Comparison of ENCODE assay signal across 10 cellular contexts in the genomic region with DNA sequence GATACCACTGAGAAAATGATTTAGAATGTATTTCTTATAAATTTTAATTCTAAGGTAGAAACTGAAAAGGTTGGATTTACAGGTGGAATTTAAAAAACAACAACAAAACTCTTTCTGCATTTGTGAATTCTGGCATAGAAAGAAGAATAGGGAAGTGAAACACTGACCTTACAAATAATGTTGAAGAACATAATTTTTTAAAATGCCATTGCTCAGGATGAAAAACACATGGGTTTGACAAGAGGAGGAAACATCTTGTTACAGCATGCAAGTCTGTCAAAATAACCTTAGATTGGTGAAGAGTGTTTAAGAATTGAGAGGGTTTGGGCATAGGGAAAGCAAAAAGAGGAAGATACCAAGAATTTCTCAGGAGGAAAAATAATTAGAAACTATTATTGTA.
DNase-seq lines count a peak whose midpoint lies in the region; ATAC-seq and TF ChIP-seq lines count a peak whose summit lies in the region.
"Had no signal": no experiment of that assay in that cellular context is flagged by ENCODE, and none has a peak within 500 bp of the region (broad histone marks: within the 10 kb centered on the region; RNA-seq: fewer than 3 reads in every experiment).

No MANE protein-coding gene starts in this region.

- H3K36me3 ChIP-seq in H7 (replicated peaks; ENCODE audit: control insufficient read depth, insufficient read depth, low read length) (no peaks in the 10 kb centered on the region), colonic mucosa (no peaks in the 10 kb centered on the region)

- peaks cover 37% of the 10 kb centered on the region for H3K4me1 Mint-ChIP-seq in activated naive CD8-positive, alpha-beta T cell treated with anti-CD3 and anti-CD28 coated beads, Interleukin-2, amount 10 ng/mL, durations not matched to agents 7 days and 5 days

- no peaks in the 10 kb centered on the region for H3K4me1 ChIP-seq in colonic mucosa

- H3K27me3 Mint-ChIP-seq in activated naive CD8-positive, alpha-beta T cell treated with anti-CD3 and anti-CD28 coated beads, Interleukin-2, amount 10 ng/mL, durations not matched to agents 7 days and 5 days, result no peaks in the 10 kb centered on the region

- H3K36me3 Mint-ChIP-seq in activated naive CD8-positive, alpha-beta T cell treated with anti-CD3 and anti-CD28 coated beads, Interleukin-2, amount 10 ng/mL, durations not matched to agents 7 days and 5 days, result peaks cover 48% of the 10 kb centered on the region

- H3K27ac Mint-ChIP-seq in activated naive CD8-positive, alpha-beta T cell treated with anti-CD3 and anti-CD28 coated beads, Interleukin-2, amount 10 ng/mL, durations not matched to agents 7 days and 5 days, result peak overlapping the region; percentile 99
- H3K27ac Mint-ChIP-seq: nephron had no signal

- POLR2A ChIA-PET in activated naive CD8-positive, alpha-beta T cell treated with anti-CD3 and anti-CD28 coated beads, Interleukin-2, amount 10 ng/mL, durations not matched to agents 7 days and 5 days (lab: Charles Lee), result interaction anchor here (1.0 to 1.5 kb wide), 4 partner anchors 20 to 141 kb away, joined by 3 to 6 read pairs (median 4); no protein-coding TSS in a partner anchor

- ATAC-seq in GM19452 (IDR thresholded peaks at IDR 0.05; ENCODE audit: unreplicated experiment), result peak; percentile 55
- peak; percentile 62 for ATAC-seq in HG03354 (IDR thresholded peaks at IDR 0.05; ENCODE audit: poor library complexity, severe bottlenecking, unreplicated experiment)
- no peak for ATAC-seq in activated naive CD8-positive, alpha-beta T cell treated with anti-CD3 and anti-CD28 coated beads, Interleukin-2, amount 10 ng/mL, durations not matched to agents 7 days and 5 days (ENCODE audit: low read depth)

- H3K9me3 ChIP-seq in colonic mucosa, result no peaks in the 10 kb centered on the region

- H3K4me3 ChIP-seq in H7 (ENCODE audit: insufficient read depth, low read depth, low read length) (no peak overlapping the region), colonic mucosa (no peak overlapping the region)

- no peak overlapping the region for H3K9ac ChIP-seq in colonic mucosa (ENCODE audit: low read depth in 2 of 2, low read length in 2 of 2)

- peak overlapping the region; percentile 77 for H3K4me3 Mint-ChIP-seq in activated naive CD8-positive, alpha-beta T cell treated with anti-CD3 and anti-CD28 coated beads, Interleukin-2, amount 10 ng/mL, durations not matched to agents 7 days and 5 days
- H3K4me3 Mint-ChIP-seq: nephron had no signal

- no peak for TF ChIP-seq CTCF in GM13977 (IDR thresholded peaks at IDR 0.05; ENCODE audit: extremely low read depth, insufficient read depth, missing control alignments)
- no peak for TF ChIP-seq CTCF in colonic mucosa (IDR thresholded peaks at IDR 0.05)

- in situ Hi-C loops in GM13977 (cut with MboI; ENCODE audit: low pct_unique_long_range_greater_than_20kb, low sequenced_read_pairs, unreplicated experiment), result no loop called here

- peaks cover 20% of the 10 kb centered on the region for H3K9me3 Mint-ChIP-seq in activated naive CD8-positive, alpha-beta T cell treated with anti-CD3 and anti-CD28 coated beads, Interleukin-2, amount 10 ng/mL, durations not matched to agents 7 days and 5 days

- H3K27ac ChIP-seq in colonic mucosa, result no peak overlapping the region

- H3K27me3 ChIP-seq in H7 (ENCODE audit: control insufficient read depth, insufficient read depth, low read length) (no peaks in the 10 kb centered on the region), colonic mucosa (no peaks in the 10 kb centered on the region)

- DNase-seq in GM13977 (ENCODE audit: low spot score) (peak; percentile 23), NCI-H2029 (lab: John Stamatoyannopoulos, UW) (no peak), H7 (no peak), NCI-H82 treated with DMSO at 0.1 percent for 48 hours (lab: John Stamatoyannopoulos, UW; ENCODE audit: unreplicated experiment) (no peak), colonic mucosa (no peak)
- DNase-seq in activated naive CD8-positive, alpha-beta T cell treated with anti-CD3 and anti-CD28 coated beads, Interleukin-2, amount 10 ng/mL, durations not matched to agents 7 days and 5 days, result no peak
- DNase-seq: glutamatergic neuron had no signal

- intact Hi-C loops in colonic mucosa (cut with DNase I), result no loop called here
